In genomic region chr4:68703168-68703567, GRCh38 we compare ENCODE assay signal across 13 cellular contexts. TPM values are rescaled to one million over a fixed set of nuclear protein-coding genes. Genes with fewer than 3 reads are reported as not detected.
"Had no signal": no experiment of that assay in that cellular context is flagged by ENCODE, and none has a peak within 500 bp of the region (broad histone marks: within the 10 kb centered on the region; RNA-seq: fewer than 3 reads in every experiment).

No MANE protein-coding gene starts in this region.

RNA-seq across cellular contexts. Expression of gene UGT2B15, which starts 32.7 kb away (rescaled TPM):
- total RNA-seq: activated CD4-positive, alpha-beta memory T cell treated with anti-CD3 and anti-CD28 coated beads, Interleukin-2, amount 10 ng/mL, durations not matched to agents 7 days and 5 days; activated CD4-positive, alpha-beta T cell treated with anti-CD3 and anti-CD28 coated beads, Interleukin-2, amount 10 ng/mL, durations not matched to agents 7 days and 5 days; activated naive CD4-positive, alpha-beta T cell treated with anti-CD3 and anti-CD28 coated beads, Interleukin-2, amount 50 U/mL, for 72 hours; activated naive CD8-positive, alpha-beta T cell treated with anti-CD3 and anti-CD28 coated beads, Interleukin-2, amount 10 ng/mL, durations not matched to agents 7 days and 5 days; activated T-cell treated with anti-CD3 and anti-CD28 coated beads, Interleukin-2, amount 50 U/mL, for 72 hours; astrocyte; chondrocyte; dermis blood vessel endothelial cell; esophagus squamous epithelium; fibroblast of lung; fibroblast of villous mesenchyme; frontal cortex; T-helper 1 cell treated with Interleukin-12 subunit alpha and Interleukin-12 subunit beta and Interleukin-4 antibody, amounts not matched to agents 30 ng/mL and 1 ng/mL, for 36 hours had no signal
- polyA plus RNA-seq: fibroblast of lung had no signal
